ENCODE assay signal across 17 cellular contexts in genomic region chr12:103947871-103948555, GRCh38. TPM values are rescaled to one million over a fixed set of nuclear protein-coding genes. Genes with fewer than 3 reads are reported as not detected.
DNase-seq lines count a peak whose midpoint lies in the region; ATAC-seq and TF ChIP-seq lines count a peak whose summit lies in the region.
"Had no signal": no experiment of that assay in that cellular context is flagged by ENCODE, and none has a peak within 500 bp of the region (broad histone marks: within the 10 kb centered on the region; RNA-seq: fewer than 3 reads in every experiment).

No MANE protein-coding gene starts in this region.

- H3K9me3 ChIP-seq in SK-N-SH, result no peaks in the 10 kb centered on the region
- no peaks in the 10 kb centered on the region for H3K9me3 ChIP-seq in CD4-positive, alpha-beta T cell (ENCODE audit: control insufficient read depth, low read length)
- H3K9me3 ChIP-seq: ascending aorta, lower lobe of right lung, right atrium auricular region had no signal

- peaks cover 92% of the 10 kb centered on the region for H3K36me3 Mint-ChIP-seq in CD4-positive, alpha-beta T cell (ENCODE audit: low read depth)
- H3K36me3 Mint-ChIP-seq in activated CD4-positive, alpha-beta memory T cell treated with anti-CD3 and anti-CD28 coated beads, Interleukin-2, amount 10 ng/mL, durations not matched to agents 7 days and 5 days (ENCODE audit: low read depth), result peaks cover 87% of the 10 kb centered on the region
- H3K36me3 Mint-ChIP-seq in mesothelial cell of epicardium, result peaks cover 60% of the 10 kb centered on the region

- peaks cover 71% of the 10 kb centered on the region for H3F3A ChIP-seq in SK-N-SH (replicated peaks; ENCODE audit: insufficient read depth)

- WGBS in SK-N-SH (ENCODE audit: low lambda C conversion rate), result 98% methylated on average over 7 of the region's 7 CpGs

- POLR2A ChIA-PET in SK-N-SH (lab: Yijun Ruan, JAX), result interaction anchor here (1.9 kb wide), 1 partner anchor 17 kb away, joined by 8 read pairs; the partner anchor contains the start of gene HSP90B1
- POLR2A ChIA-PET in CD4-positive, alpha-beta T cell (lab: Charles Lee), result interaction anchor here (1.8 to 1.9 kb wide), 2 partner anchors 18 kb away, joined by 5 to 7 read pairs; partner anchors contain the start of genes HSP90B1 and TDG
- POLR2A ChIA-PET in activated CD4-positive, alpha-beta memory T cell treated with anti-CD3 and anti-CD28 coated beads, Interleukin-2, amount 10 ng/mL, durations not matched to agents 7 days and 5 days (lab: Charles Lee), result interaction anchor here (1.3 to 3.1 kb wide), 4 partner anchors 18 to 188 kb away, joined by 3 to 17 read pairs (median 11); partner anchors contain the start of genes HSP90B1 and TDG

- H3K4me2 ChIP-seq in SK-N-SH, result no peak overlapping the region

- H3K9me3 Mint-ChIP-seq in CD4-positive, alpha-beta T cell, result no peaks in the 10 kb centered on the region
- H3K9me3 Mint-ChIP-seq in activated CD4-positive, alpha-beta memory T cell treated with anti-CD3 and anti-CD28 coated beads, Interleukin-2, amount 10 ng/mL, durations not matched to agents 7 days and 5 days, result no peaks in the 10 kb centered on the region
- H3K9me3 Mint-ChIP-seq in mesothelial cell of epicardium, result no peaks in the 10 kb centered on the region

- H4K20me1 ChIP-seq in SK-N-SH (ENCODE audit: insufficient read depth), result no peaks in the 10 kb centered on the region

- H2AFZ ChIP-seq in SK-N-SH (ENCODE audit: low read depth), result no peak overlapping the region

- ATAC-seq in SK-N-SH treated with all-trans-retinoic acid at 6 μM for 48 hours (no peak), GM18873 (IDR thresholded peaks at IDR 0.05; ENCODE audit: low FRiP score, unreplicated experiment) (no peak)
- no peak for ATAC-seq in CD4-positive, alpha-beta T cell (ENCODE audit: poor library complexity)
- ATAC-seq: lower lobe of right lung had no signal

- intact Hi-C loops in CD4-positive, alpha-beta T cell (cut with DNase I, micrococcal nuclease), result no loop called here

- no peak overlapping the region for H3K9ac ChIP-seq in SK-N-SH

- no peak overlapping the region for H3K4me3 ChIP-seq in SK-N-SH (ENCODE audit: low read depth in 2 of 2, low read length in 1 of 2)
- H3K4me3 ChIP-seq: ascending aorta, coronary artery, lower lobe of right lung, right atrium auricular region had no signal

- no peak for TF ChIP-seq RAD21 in SK-N-SH (IDR thresholded peaks at IDR 0.05; ENCODE audit: low read length)

- TF ChIP-seq CTCF in SK-N-SH (IDR thresholded peaks at IDR 0.05) (no peak), mesothelial cell of epicardium (IDR thresholded peaks at IDR 0.05; ENCODE audit: unreplicated experiment) (no peak)
- no peak for TF ChIP-seq CTCF in CD4-positive, alpha-beta T cell (IDR thresholded peaks at IDR 0.05)

- TF ChIP-seq EP300 in SK-N-SH (IDR thresholded peaks at IDR 0.05; ENCODE audit: borderline replicate concordance in 1 of 2, low read depth in 1 of 2, low read length in 1 of 2), result no peak

- CTCF ChIA-PET in SK-N-SH (lab: Yijun Ruan, JAX), result no interaction called here
- CTCF ChIA-PET in CD4-positive, alpha-beta T cell (lab: Charles Lee), result no interaction called here
- CTCF ChIA-PET in activated CD4-positive, alpha-beta memory T cell treated with anti-CD3 and anti-CD28 coated beads, Interleukin-2, amount 10 ng/mL, durations not matched to agents 7 days and 5 days (lab: Charles Lee), result interaction anchor here (1.1 kb wide), 1 partner anchor 9 kb away, joined by 3 read pairs; no protein-coding TSS in a partner anchor

- H3K27ac Mint-ChIP-seq in CD4-positive, alpha-beta T cell, result peak overlapping the region; percentile 60
- peak overlapping the region; percentile 49 for H3K27ac Mint-ChIP-seq in activated CD4-positive, alpha-beta memory T cell treated with anti-CD3 and anti-CD28 coated beads, Interleukin-2, amount 10 ng/mL, durations not matched to agents 7 days and 5 days
- H3K27ac Mint-ChIP-seq in mesothelial cell of epicardium, result peak overlapping the region; percentile 12

- no peak overlapping the region for H3K27ac ChIP-seq in SK-N-SH (ENCODE audit: low read depth in 2 of 2, low read length in 1 of 2)
- no peak overlapping the region for H3K27ac ChIP-seq in CD4-positive, alpha-beta T cell (ENCODE audit: low read depth, low read length)
- H3K27ac ChIP-seq: ascending aorta, coronary artery, lower lobe of right lung, right atrium auricular region had no signal

- peaks cover 20% of the 10 kb centered on the region for H3K79me2 ChIP-seq in SK-N-SH (ENCODE audit: insufficient read depth)

- no peaks in the 10 kb centered on the region for H3K4me1 ChIP-seq in SK-N-SH (ENCODE audit: control insufficient read depth in 1 of 2, insufficient read depth in 2 of 2, low read depth in 1 of 2, low read length in 1 of 2)
- H3K4me1 ChIP-seq: ascending aorta, lower lobe of right lung, right atrium auricular region had no signal

- no peaks in the 10 kb centered on the region for H3K27me3 Mint-ChIP-seq in CD4-positive, alpha-beta T cell
- H3K27me3 Mint-ChIP-seq in activated CD4-positive, alpha-beta memory T cell treated with anti-CD3 and anti-CD28 coated beads, Interleukin-2, amount 10 ng/mL, durations not matched to agents 7 days and 5 days, result no peaks in the 10 kb centered on the region
- H3K27me3 Mint-ChIP-seq in mesothelial cell of epicardium (ENCODE audit: low read depth), result no peaks in the 10 kb centered on the region

- H3K27me3 ChIP-seq in SK-N-SH (ENCODE audit: insufficient read depth), result no peaks in the 10 kb centered on the region
- no peaks in the 10 kb centered on the region for H3K27me3 ChIP-seq in CD4-positive, alpha-beta T cell (ENCODE audit: control insufficient read depth, insufficient read depth, low read length)
- H3K27me3 ChIP-seq: ascending aorta, right atrium auricular region had no signal

- DNase-seq in SK-N-SH (no peak), mesothelial cell of epicardium (ENCODE audit: low spot score in 2 of 2, unreplicated experiment in 2 of 2) (no peak), NCI-H1930 (lab: John Stamatoyannopoulos, UW) (no peak)
- no peak for DNase-seq in CD4-positive, alpha-beta T cell
- DNase-seq in activated CD4-positive, alpha-beta memory T cell treated with anti-CD3 and anti-CD28 coated beads, Interleukin-2, amount 10 ng/mL, durations not matched to agents 7 days and 5 days, result no peak
- DNase-seq in stimulated activated CD4-positive, alpha-beta T cell treated with anti-CD3 and anti-CD28 coated beads, Interleukin-12 subunit alpha, Interleukin-12 subunit beta, amount 100 ng/mL, for 4 hours, result no peak
- DNase-seq: activated T-cell treated with anti-CD3 and anti-CD28 coated beads, Interleukin-2, amount 50 U/mL, for 1 hour; EL; lower lobe of right lung; NCI-H187 treated with DMSO at 0.1 percent for 48 hours; NCI-H748 treated with DMSO at 0.1 percent for 48 hours; SW 1271 had no signal

- H3K4me3 Mint-ChIP-seq in CD4-positive, alpha-beta T cell, result no peak overlapping the region
- no peak overlapping the region for H3K4me3 Mint-ChIP-seq in activated CD4-positive, alpha-beta memory T cell treated with anti-CD3 and anti-CD28 coated beads, Interleukin-2, amount 10 ng/mL, durations not matched to agents 7 days and 5 days
- no peak overlapping the region for H3K4me3 Mint-ChIP-seq in mesothelial cell of epicardium

- peaks cover 95 to 96% of the 10 kb centered on the region in 2 experiments for H3K36me3 ChIP-seq in SK-N-SH (replicated peaks in 1 of 2; ENCODE audit: control insufficient read depth in 1 of 2, insufficient read depth in 2 of 2, low read length in 1 of 2)

- peaks cover 13% of the 10 kb centered on the region for H3K4me1 Mint-ChIP-seq in CD4-positive, alpha-beta T cell (ENCODE audit: low read depth)
- H3K4me1 Mint-ChIP-seq in activated CD4-positive, alpha-beta memory T cell treated with anti-CD3 and anti-CD28 coated beads, Interleukin-2, amount 10 ng/mL, durations not matched to agents 7 days and 5 days, result peaks cover 52% of the 10 kb centered on the region
- no peaks in the 10 kb centered on the region for H3K4me1 Mint-ChIP-seq in mesothelial cell of epicardium

- H3K9me2 ChIP-seq in SK-N-SH, result no peaks in the 10 kb centered on the region

TF ChIP-seq in SK-N-SH, 30 proteins besides CTCF, POLR2A, EP300 and RAD21:
- TF ChIP-seq POLR2AphosphoS5 (IDR thresholded peaks at IDR 0.05; ENCODE audit: low read depth, low read length) (peak; percentile 1; the same call in 1 of the 2 replicates), MXI1 (IDR thresholded peaks at IDR 0.05; ENCODE audit: low read depth, low read length) (no peak)
TF ChIP-seq in SK-N-SH: peak in this region for 1.

TF ChIP-seq in SK-N-SH treated with all-trans-retinoic acid at 6 μM for 48 hours, 23 proteins besides CTCF, POLR2A, EP300 and RAD21 (continues in another document):
- TF ChIP-seq ZFP3 (CRISPR knock-in tag; IDR thresholded peaks at IDR 0.05), result no peak
- TF ChIP-seq PATZ1 (CRISPR knock-in tag; IDR thresholded peaks at IDR 0.05; ENCODE audit: borderline replicate concordance), result no peak

RNA-seq across cellular contexts. Expression of gene TDG, which starts 17.7 kb away (rescaled TPM):
- 11.3 and 17.9 TPM in 2 replicates for polyA plus RNA-seq in SK-N-SH (2012; rRNA removed)
- 16.7 and 18.8 TPM in 2 replicates for polyA plus RNA-seq in SK-N-SH (2012; cell fraction: cytosol; rRNA removed)
- polyA plus RNA-seq in SK-N-SH (2012; cell fraction: nucleus; rRNA removed), result 9.1 and 20.7 TPM in 2 replicates
- total RNA-seq in CD4-positive, alpha-beta T cell, result 10 to 100 TPM; 27.5 to 29.6 TPM
- total RNA-seq in activated CD4-positive, alpha-beta memory T cell treated with anti-CD3 and anti-CD28 coated beads, Interleukin-2, amount 10 ng/mL, durations not matched to agents 7 days and 5 days, result 10 to 100 TPM; 33.0 to 34.4 TPM
- total RNA-seq in mesothelial cell of epicardium, result 46.2 to 48.5 TPM (median 48.2 TPM) in 3 replicates

RNA-seq across cellular contexts. Expression of gene HSP90B1, which starts 17.8 kb away (rescaled TPM):
- polyA plus RNA-seq in SK-N-SH (2012; rRNA removed), result 420 and 482 TPM in 2 replicates
- polyA plus RNA-seq in SK-N-SH (2012; cell fraction: cytosol; rRNA removed), result 567 and 850 TPM in 2 replicates
- 246 and 538 TPM in 2 replicates for polyA plus RNA-seq in SK-N-SH (2012; cell fraction: nucleus; rRNA removed)
- 100 to 1,000 TPM; 201 to 212 TPM for total RNA-seq in CD4-positive, alpha-beta T cell
- 100 to 1,000 TPM; 375 to 378 TPM for total RNA-seq in activated CD4-positive, alpha-beta memory T cell treated with anti-CD3 and anti-CD28 coated beads, Interleukin-2, amount 10 ng/mL, durations not matched to agents 7 days and 5 days
- total RNA-seq in mesothelial cell of epicardium, result 765 to 795 TPM (median 788 TPM) in 3 replicates
